ENCODE assay signal across 11 cellular contexts in genomic region chr19:42122691-42123607, GRCh38. TPM values are rescaled to one million over a fixed set of nuclear protein-coding genes. Genes with fewer than 3 reads are reported as not detected.
DNase-seq lines count a peak whose midpoint lies in the region; ATAC-seq and TF ChIP-seq lines count a peak whose summit lies in the region.
"Had no signal": no experiment of that assay in that cellular context is flagged by ENCODE, and none has a peak within 500 bp of the region (broad histone marks: within the 10 kb centered on the region; RNA-seq: fewer than 3 reads in every experiment).

No MANE protein-coding gene starts in this region.

- ATAC-seq in GM21529 (IDR thresholded peaks at IDR 0.05; ENCODE audit: unreplicated experiment) = peak; percentile 43
- peak; percentile 89 for ATAC-seq in stimulated activated effector memory CD8-positive, alpha-beta T cell treated with anti-CD3 and anti-CD28 coated beads, Interleukin-12 subunit alpha, Interleukin-12 subunit beta, amount 100 ng/mL, for 72 hours
- ATAC-seq: gastroesophageal sphincter had no signal

- peaks cover 0 to 25% (median 0%) of the 10 kb centered on the region in 4 donors for H3K27me3 ChIP-seq in esophagus muscularis mucosa

- H3K36me3 ChIP-seq in esophagus muscularis mucosa = no peaks in the 10 kb centered on the region
- H3K36me3 ChIP-seq: gastroesophageal sphincter, sigmoid colon had no signal

- peaks cover 65% of the 10 kb centered on the region for H3K36me3 Mint-ChIP-seq in stimulated activated effector memory CD8-positive, alpha-beta T cell treated with anti-CD3 and anti-CD28 coated beads, Interleukin-12 subunit alpha, Interleukin-12 subunit beta, amount 100 ng/mL, for 72 hours

- no peak for TF ChIP-seq EP300 in esophagus muscularis mucosa (IDR thresholded peaks at IDR 0.05)

- DNase-seq in activated CD4-positive, alpha-beta T cell treated with anti-CD3 and anti-CD28 coated beads, Interleukin-2, amount 50 U/mL, for 24 hours (ENCODE audit: low read depth in 1 of 2, low spot score in 1 of 2) = peak; percentile 55 to 81
- DNase-seq in epithelial cell of prostate (ENCODE audit: low read depth, low spot score) (no peak), NCI-H1092 (lab: John Stamatoyannopoulos, UW) (no peak), posterior vena cava (ENCODE audit: low spot score) (no peak), foreskin melanocyte (no peak), esophagus muscularis mucosa (ENCODE audit: extremely low spot score) (no peak)
- peak; percentile 53 to 80 for DNase-seq in stimulated activated effector memory CD8-positive, alpha-beta T cell treated with anti-CD3 and anti-CD28 coated beads, Interleukin-12 subunit alpha, Interleukin-12 subunit beta, amount 100 ng/mL, for 72 hours (ENCODE audit: low spot score in 2 of 2)
- DNase-seq: sigmoid colon had no signal

- no peaks in the 10 kb centered on the region for H3K9me3 ChIP-seq in esophagus muscularis mucosa
- H3K9me3 ChIP-seq: gastroesophageal sphincter, sigmoid colon had no signal

- no peak for TF ChIP-seq POLR2A in esophagus muscularis mucosa (IDR thresholded peaks at IDR 0.05; ENCODE audit: low read depth)

- peak overlapping the region; percentile 80 for H3K4me3 Mint-ChIP-seq in stimulated activated effector memory CD8-positive, alpha-beta T cell treated with anti-CD3 and anti-CD28 coated beads, Interleukin-12 subunit alpha, Interleukin-12 subunit beta, amount 100 ng/mL, for 72 hours

- intact Hi-C loops in posterior vena cava (cut with DNase I) = loop anchor here in 1 of 2 donors (10.0 kb wide), 1 partner anchor 202 kb away; the partner anchor contains the start of gene MEGF8
- intact Hi-C loops in esophagus muscularis mucosa (cut with DNase I) = no loop called here

- peak overlapping the region; percentile 96 for H3K27ac Mint-ChIP-seq in stimulated activated effector memory CD8-positive, alpha-beta T cell treated with anti-CD3 and anti-CD28 coated beads, Interleukin-12 subunit alpha, Interleukin-12 subunit beta, amount 100 ng/mL, for 72 hours

- H3K4me3 ChIP-seq in esophagus muscularis mucosa = no peak overlapping the region
- H3K4me3 ChIP-seq: gastroesophageal sphincter, sigmoid colon, SK-N-MC had no signal

- H3K27ac ChIP-seq in epithelial cell of prostate = peak overlapping the region; percentile 53
- H3K27ac ChIP-seq in esophagus muscularis mucosa (replicated peaks in 1 of 4) = no peak overlapping the region
- H3K27ac ChIP-seq: gastroesophageal sphincter, sigmoid colon, SK-N-MC had no signal

- H3K4me1 Mint-ChIP-seq in stimulated activated effector memory CD8-positive, alpha-beta T cell treated with anti-CD3 and anti-CD28 coated beads, Interleukin-12 subunit alpha, Interleukin-12 subunit beta, amount 100 ng/mL, for 72 hours = peaks cover 61% of the 10 kb centered on the region

- H3K9me3 Mint-ChIP-seq in stimulated activated effector memory CD8-positive, alpha-beta T cell treated with anti-CD3 and anti-CD28 coated beads, Interleukin-12 subunit alpha, Interleukin-12 subunit beta, amount 100 ng/mL, for 72 hours = no peaks in the 10 kb centered on the region

- WGBS in esophagus muscularis mucosa = 84% methylated on average over 13 of the region's 17 CpGs

- TF ChIP-seq CTCF in esophagus muscularis mucosa (IDR thresholded peaks at IDR 0.05) = no peak

- H3K4me1 ChIP-seq in esophagus muscularis mucosa = peaks cover 0 to 12% (median 9%) of the 10 kb centered on the region in 4 donors
- H3K4me1 ChIP-seq: sigmoid colon had no signal

RNA-seq across cellular contexts. Expression of gene POU2F2, which starts 9.3 kb away (rescaled TPM):
- total RNA-seq in posterior vena cava (1 to 10 TPM; 2.1 to 3.1 TPM), esophagus muscularis mucosa (1 to 10 TPM in 3 of 4 donors, under 1 TPM in 1; 0.52 to 2.5 (median 1.5) TPM)

RNA-seq across cellular contexts. Expression of gene ZNF574, which starts 47.0 kb away (rescaled TPM):
- total RNA-seq in posterior vena cava (1 to 10 TPM; 7.6 to 9.1 TPM), esophagus muscularis mucosa (10 to 100 TPM; 15.0 to 28.4 (median 21.7) TPM)

RNA-seq across cellular contexts. Expression of gene GRIK5, which starts 52.9 kb away (rescaled TPM):
- total RNA-seq in posterior vena cava = 10 to 100 TPM; 11.3 to 13.4 TPM
- 10 to 100 TPM in 2 of 4 donors, 1 to 10 TPM in 2; 8.6 to 27.6 (median 13.8) TPM for total RNA-seq in esophagus muscularis mucosa

Comparison
In these comparisons a context has a peak if more than half of its experiments do, and no peak if none do; other contexts are left out.
1. DNase-seq: peak in activated CD4-positive, alpha-beta T cell treated with anti-CD3 and anti-CD28 coated beads, Interleukin-2, amount 50 U/mL, for 24 hours (2 of 2) and stimulated activated effector memory CD8-positive, alpha-beta T cell treated with anti-CD3 and anti-CD28 coated beads, Interleukin-12 subunit alpha, Interleukin-12 subunit beta, amount 100 ng/mL, for 72 hours (2 of 2); none in epithelial cell of prostate (single experiment), NCI-H1092 (single experiment), posterior vena cava (single experiment), foreskin melanocyte (single experiment) and esophagus muscularis mucosa (single experiment).